In genomic region chr7:608361-608760, GRCh38 we compare ENCODE assay signal across 15 cellular contexts.
DNase-seq lines count a peak whose midpoint lies in the region; ATAC-seq, FAIRE-seq and TF ChIP-seq lines count a peak whose summit lies in the region.
"Had no signal": no experiment of that assay in that cellular context is flagged by ENCODE, and none has a peak within 500 bp of the region (broad histone marks: within the 10 kb centered on the region; RNA-seq: fewer than 3 reads in every experiment).

No MANE protein-coding gene starts in this region.

- no peak for TF ChIP-seq POLR2A in H54 (IDR thresholded peaks at IDR 0.05; ENCODE audit: low read depth, low read length)

- FAIRE-seq in kidney (lab: Jason Lieb, UNC) = no peak
- FAIRE-seq in H54 (lab: Jason Lieb, UNC) = no peak

- peaks cover under 1% of the 10 kb centered on the region for H3K9me3 Mint-ChIP-seq in activated T-cell treated with anti-CD3 and anti-CD28 coated beads, Interleukin-2, amount 50 U/mL, for 4 hours
- H3K9me3 Mint-ChIP-seq in WTC11 = peaks cover 4% of the 10 kb centered on the region; the same call in 1 of the 2 replicates
- H3K9me3 Mint-ChIP-seq in stimulated activated memory B cell treated with anti-CD40 and anti-IgM and Interleukin-4, amounts not matched to agents 10 μg/mL and 1 μg/mL and 100 μg/mL, for 72 hours = peaks cover 16% of the 10 kb centered on the region

- CTCF ChIA-PET in WTC11 (lab: Charles Lee) = no interaction called here

- H3K4me1 ChIP-seq in kidney (ENCODE audit: control insufficient read depth in 1 of 2, insufficient read depth in 1 of 2, low read depth in 1 of 2, low read length in 2 of 2) = peaks cover 2 to 26% of the 10 kb centered on the region in 2 donors
- no peaks in the 10 kb centered on the region for H3K4me1 ChIP-seq in MM.1S (ENCODE audit: low read length)
- H3K4me1 ChIP-seq in foreskin keratinocyte = no peaks in the 10 kb centered on the region
- H3K4me1 ChIP-seq: colonic mucosa had no signal

- H3K36me3 ChIP-seq in kidney (ENCODE audit: control insufficient read depth in 1 of 2, insufficient read depth in 2 of 2, low read length in 2 of 2) (no peaks in the 10 kb centered on the region), MM.1S (replicated peaks; ENCODE audit: insufficient read depth, low read length) (no peaks in the 10 kb centered on the region)
- H3K36me3 ChIP-seq: adrenal gland, colonic mucosa, neutrophil had no signal

- H3K27ac ChIP-seq in kidney (ENCODE audit: low read depth in 2 of 2, low read length in 2 of 2) = peak overlapping the region; percentile 40 to 57
- H3K27ac ChIP-seq in MM.1S (ENCODE audit: low read length) = no peak overlapping the region
- H3K27ac ChIP-seq in foreskin keratinocyte = no peak overlapping the region
- H3K27ac ChIP-seq: colonic mucosa, neutrophil had no signal

- H3K4me1 Mint-ChIP-seq in activated T-cell treated with anti-CD3 and anti-CD28 coated beads, Interleukin-2, amount 50 U/mL, for 4 hours (ENCODE audit: low read depth) = peaks cover 61% of the 10 kb centered on the region
- H3K4me1 Mint-ChIP-seq in WTC11 = peaks cover 8% of the 10 kb centered on the region
- H3K4me1 Mint-ChIP-seq in stimulated activated memory B cell treated with anti-CD40 and anti-IgM and Interleukin-4, amounts not matched to agents 10 μg/mL and 1 μg/mL and 100 μg/mL, for 72 hours = peaks cover 42% of the 10 kb centered on the region

- no peaks in the 10 kb centered on the region for H4K20me1 ChIP-seq in MM.1S (ENCODE audit: insufficient read depth, low read length)

- no peak for DNase-seq in activated T-cell treated with anti-CD3 and anti-CD28 coated beads, Interleukin-2, amount 50 U/mL, for 4 hours
- no peak for DNase-seq in activated T-cell treated with anti-CD3 and anti-CD28 coated beads for 4 hours
- no peak for DNase-seq in WTC11 (ENCODE audit: low spot score)
- DNase-seq in kidney = peak; percentile 18
- DNase-seq in H54 (ENCODE audit: insufficient read length, low spot score) = no peak
- no peak for DNase-seq in MM.1S
- DNase-seq in foreskin keratinocyte = no peak
- DNase-seq: adrenal gland, colonic mucosa, hypothalamus, left colon, NCI-H82 had no signal

- no peak overlapping the region for H2AFZ ChIP-seq in MM.1S (ENCODE audit: low read length)

- H3K4me3 ChIP-seq in kidney (ENCODE audit: low read length in 2 of 2) (no peak overlapping the region), MM.1S (ENCODE audit: low read length) (no peak overlapping the region)
- H3K4me3 ChIP-seq: adrenal gland, colonic mucosa had no signal

- peak overlapping the region; percentile 20; the same call in 1 of the 2 replicates for H3K27ac Mint-ChIP-seq in WTC11
- peak overlapping the region; percentile 40 for H3K27ac Mint-ChIP-seq in stimulated activated memory B cell treated with anti-CD40 and anti-IgM and Interleukin-4, amounts not matched to agents 10 μg/mL and 1 μg/mL and 100 μg/mL, for 72 hours

- H3K4me3 Mint-ChIP-seq in activated T-cell treated with anti-CD3 and anti-CD28 coated beads, Interleukin-2, amount 50 U/mL, for 4 hours = peak overlapping the region; percentile 29
- H3K4me3 Mint-ChIP-seq in WTC11 = no peak overlapping the region
- no peak overlapping the region for H3K4me3 Mint-ChIP-seq in stimulated activated memory B cell treated with anti-CD40 and anti-IgM and Interleukin-4, amounts not matched to agents 10 μg/mL and 1 μg/mL and 100 μg/mL, for 72 hours

- H3F3A ChIP-seq in MM.1S (ENCODE audit: insufficient read depth, low read length) = no peaks in the 10 kb centered on the region

- H3K9me2 ChIP-seq in MM.1S (replicated peaks; ENCODE audit: insufficient read depth, low read length) = no peaks in the 10 kb centered on the region

- TF ChIP-seq CTCF in WTC11 (IDR thresholded peaks at IDR 0.05) (no peak), kidney (IDR thresholded peaks at IDR 0.05; ENCODE audit: borderline replicate concordance, extremely low read depth, insufficient read depth) (no peak), MM.1S (IDR thresholded peaks at IDR 0.05; ENCODE audit: low read length) (no peak), foreskin keratinocyte (conservative IDR thresholded peaks at IDR 0.05) (no peak)

- H3K9ac ChIP-seq in kidney (ENCODE audit: low read length in 2 of 2) (no peak overlapping the region), MM.1S (ENCODE audit: low read length) (no peak overlapping the region)

- H3K4me2 ChIP-seq in MM.1S (ENCODE audit: low read depth, low read length) = no peak overlapping the region

- H3K27me3 Mint-ChIP-seq in activated T-cell treated with anti-CD3 and anti-CD28 coated beads, Interleukin-2, amount 50 U/mL, for 4 hours (ENCODE audit: low read depth) = no peaks in the 10 kb centered on the region
- H3K27me3 Mint-ChIP-seq in WTC11 (ENCODE audit: low read depth) = no peaks in the 10 kb centered on the region
- no peaks in the 10 kb centered on the region for H3K27me3 Mint-ChIP-seq in stimulated activated memory B cell treated with anti-CD40 and anti-IgM and Interleukin-4, amounts not matched to agents 10 μg/mL and 1 μg/mL and 100 μg/mL, for 72 hours

- peaks cover 31% of the 10 kb centered on the region for H3K36me3 Mint-ChIP-seq in activated T-cell treated with anti-CD3 and anti-CD28 coated beads, Interleukin-2, amount 50 U/mL, for 4 hours (ENCODE audit: insufficient read depth)
- H3K36me3 Mint-ChIP-seq in WTC11 = no peaks in the 10 kb centered on the region; the same call in 1 of the 2 replicates
- peaks cover 42% of the 10 kb centered on the region for H3K36me3 Mint-ChIP-seq in stimulated activated memory B cell treated with anti-CD40 and anti-IgM and Interleukin-4, amounts not matched to agents 10 μg/mL and 1 μg/mL and 100 μg/mL, for 72 hours

- POLR2A ChIA-PET in WTC11 (lab: Charles Lee) = no interaction called here

- H3K27me3 ChIP-seq in MM.1S (replicated peaks; ENCODE audit: insufficient read depth, low read length) (no peaks in the 10 kb centered on the region), foreskin keratinocyte (no peaks in the 10 kb centered on the region)
- H3K27me3 ChIP-seq: adrenal gland, colonic mucosa had no signal

- no peak for ATAC-seq in activated T-cell treated with anti-CD3 and anti-CD28 coated beads, Interleukin-2, amount 50 U/mL, for 4 hours
- ATAC-seq in WTC11 (no peak), foreskin keratinocyte (no peak)
- ATAC-seq in stimulated activated memory B cell treated with anti-CD40 and anti-IgM and Interleukin-4, amounts not matched to agents 10 μg/mL and 1 μg/mL and 100 μg/mL, for 72 hours = no peak
- ATAC-seq: HCT116, left colon had no signal

- H3K9me3 ChIP-seq in kidney (ENCODE audit: control insufficient read depth in 1 of 2, low read length in 2 of 2) (no peaks in the 10 kb centered on the region), MM.1S (replicated peaks; ENCODE audit: insufficient read depth, low read length) (no peaks in the 10 kb centered on the region)
- H3K9me3 ChIP-seq: adrenal gland, colonic mucosa, neutrophil had no signal

- H3K79me2 ChIP-seq in MM.1S (ENCODE audit: low read length) = no peaks in the 10 kb centered on the region

- intact Hi-C loops in kidney (cut with DNase I) = no loop called here

TF ChIP-seq in WTC11, 78 proteins besides CTCF, POLR2A, EP300 and RAD21 (continues in another document):
- TF ChIP-seq CBFB (CRISPR knock-in tag; IDR thresholded peaks at IDR 0.05; ENCODE audit: low read depth) (no peak), FOXP4 (CRISPR knock-in tag; IDR thresholded peaks at IDR 0.05) (no peak), ZBTB43 (CRISPR knock-in tag; IDR thresholded peaks at IDR 0.05) (no peak), ATF3 (CRISPR knock-in tag; conservative IDR thresholded peaks at IDR 0.05) (no peak), PREB (CRISPR knock-in tag; IDR thresholded peaks at IDR 0.05; ENCODE audit: borderline replicate concordance) (no peak), EMX1 (CRISPR knock-in tag; IDR thresholded peaks at IDR 0.05) (no peak)

Comparison
In these comparisons a context has a peak if more than half of its experiments do, and no peak if none do; other contexts are left out.
1. H3K27ac ChIP-seq: peak in kidney (2 of 2); none in MM.1S (single experiment) and foreskin keratinocyte (single experiment).